ENCODE assay signal across 1 cellular context in the genomic region with DNA sequence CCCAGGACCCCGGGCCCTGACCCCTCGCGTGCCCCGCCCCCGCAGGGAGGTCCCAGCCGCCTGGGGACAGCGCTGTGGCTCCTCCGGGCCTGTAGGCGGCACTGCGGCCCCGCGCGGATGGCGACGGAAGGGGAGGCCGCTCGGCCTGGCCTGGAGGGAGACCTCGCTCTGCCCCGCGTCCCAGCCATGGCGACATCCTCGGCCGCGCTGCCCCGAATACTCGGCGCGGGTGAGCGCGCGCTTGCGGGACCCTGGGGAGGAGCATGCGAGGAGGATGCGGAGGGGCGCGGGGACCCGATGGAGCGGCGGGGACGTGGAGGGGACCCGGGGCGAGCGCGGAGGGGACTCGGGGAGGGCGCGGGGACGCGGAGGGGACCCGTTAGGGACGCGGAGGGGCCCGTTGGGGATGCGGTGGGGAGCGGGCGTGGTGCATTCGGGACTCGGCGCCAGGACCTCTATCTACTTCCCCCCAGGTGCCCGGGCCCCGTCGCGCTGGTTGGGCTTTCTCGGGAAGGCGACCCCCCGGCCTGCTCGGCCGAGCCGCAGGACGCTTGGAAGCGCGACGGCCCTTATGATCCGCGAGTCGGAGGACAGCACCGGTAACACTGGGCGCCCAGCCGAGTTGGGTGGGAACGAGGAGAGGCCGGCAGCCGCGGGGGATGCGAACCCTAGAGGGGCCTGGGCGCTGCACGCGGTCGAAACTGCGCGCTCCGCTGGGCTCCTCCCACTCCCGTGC.
TF ChIP-seq lines count a peak whose summit lies in the region.

A gene (plus strand): TSS at position 158 of the 736 bp plus-strand sequence. CDS start 29 bp downstream, at position 187.

TF ChIP-seq in K562, 482 proteins besides CTCF, POLR2A, EP300 and RAD21 (continued from another document and continues in another):
- peak; percentile 89 for TF ChIP-seq RBFOX2 (IDR thresholded peaks at IDR 0.05; ENCODE audit: low read depth, low read length)
- TF ChIP-seq PRMT5 (CRISPR knock-in tag; IDR thresholded peaks at IDR 0.05): 0 out of 2 replicates have a peak, but pooled peaks have one; percentile 14
- TF ChIP-seq, protein P1, sequence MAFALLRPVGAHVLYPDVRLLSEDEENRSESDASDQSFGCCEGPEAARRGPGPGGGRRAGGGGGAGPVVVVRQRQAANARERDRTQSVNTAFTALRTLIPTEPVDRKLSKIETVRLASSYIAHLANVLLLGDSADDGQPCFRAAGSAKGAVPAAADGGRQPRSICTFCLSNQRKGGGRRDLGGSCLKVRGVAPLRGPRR (CRISPR knock-in tag; IDR thresholded peaks at IDR 0.05): no peak
- TF ChIP-seq RNF2 (IDR thresholded peaks at IDR 0.05): 0 out of 2 replicates have a peak, but pooled peaks have one; percentile 35
- peak in 1 of 2 experiments; percentile 61; a peak in 1 of 4 replicates for TF ChIP-seq RCOR1 (IDR thresholded peaks at IDR 0.05; ENCODE audit: borderline replicate concordance in 1 of 2, low read depth in 2 of 2, low read length in 2 of 2)
- TF ChIP-seq KAT7 (CRISPR knock-in tag; IDR thresholded peaks at IDR 0.05; ENCODE audit: borderline replicate concordance): no peak
- TF ChIP-seq, protein P2, sequence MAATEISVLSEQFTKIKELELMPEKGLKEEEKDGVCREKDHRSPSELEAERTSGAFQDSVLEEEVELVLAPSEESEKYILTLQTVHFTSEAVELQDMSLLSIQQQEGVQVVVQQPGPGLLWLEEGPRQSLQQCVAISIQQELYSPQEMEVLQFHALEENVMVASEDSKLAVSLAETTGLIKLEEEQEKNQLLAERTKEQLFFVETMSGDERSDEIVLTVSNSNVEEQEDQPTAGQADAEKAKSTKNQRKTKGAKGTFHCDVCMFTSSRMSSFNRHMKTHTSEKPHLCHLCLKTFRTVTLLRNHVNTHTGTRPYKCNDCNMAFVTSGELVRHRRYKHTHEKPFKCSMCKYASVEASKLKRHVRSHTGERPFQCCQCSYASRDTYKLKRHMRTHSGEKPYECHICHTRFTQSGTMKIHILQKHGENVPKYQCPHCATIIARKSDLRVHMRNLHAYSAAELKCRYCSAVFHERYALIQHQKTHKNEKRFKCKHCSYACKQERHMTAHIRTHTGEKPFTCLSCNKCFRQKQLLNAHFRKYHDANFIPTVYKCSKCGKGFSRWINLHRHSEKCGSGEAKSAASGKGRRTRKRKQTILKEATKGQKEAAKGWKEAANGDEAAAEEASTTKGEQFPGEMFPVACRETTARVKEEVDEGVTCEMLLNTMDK (IDR thresholded peaks at IDR 0.05; ENCODE audit: borderline replicate concordance, insufficient read depth, low read depth, low read length, poor library complexity, severe bottlenecking): peak; percentile 95
- TF ChIP-seq POLR2B (IDR thresholded peaks at IDR 0.05; ENCODE audit: low read depth, partially characterized antibody): peak; percentile 83
- TF ChIP-seq NFRKB (IDR thresholded peaks at IDR 0.05; ENCODE audit: low read depth): 0 out of 2 replicates have a peak, but pooled peaks have one; percentile 57
- TF ChIP-seq ZNF584 (CRISPR knock-in tag; IDR thresholded peaks at IDR 0.05; ENCODE audit: low read depth): no peak
- TF ChIP-seq, protein P3, sequence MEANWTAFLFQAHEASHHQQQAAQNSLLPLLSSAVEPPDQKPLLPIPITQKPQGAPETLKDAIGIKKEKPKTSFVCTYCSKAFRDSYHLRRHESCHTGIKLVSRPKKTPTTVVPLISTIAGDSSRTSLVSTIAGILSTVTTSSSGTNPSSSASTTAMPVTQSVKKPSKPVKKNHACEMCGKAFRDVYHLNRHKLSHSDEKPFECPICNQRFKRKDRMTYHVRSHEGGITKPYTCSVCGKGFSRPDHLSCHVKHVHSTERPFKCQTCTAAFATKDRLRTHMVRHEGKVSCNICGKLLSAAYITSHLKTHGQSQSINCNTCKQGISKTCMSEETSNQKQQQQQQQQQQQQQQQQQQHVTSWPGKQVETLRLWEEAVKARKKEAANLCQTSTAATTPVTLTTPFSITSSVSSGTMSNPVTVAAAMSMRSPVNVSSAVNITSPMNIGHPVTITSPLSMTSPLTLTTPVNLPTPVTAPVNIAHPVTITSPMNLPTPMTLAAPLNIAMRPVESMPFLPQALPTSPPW (CRISPR knock-in tag; IDR thresholded peaks at IDR 0.05): peak; percentile 41; the same call in 1 of the 2 replicates
- TF ChIP-seq, protein P4, sequence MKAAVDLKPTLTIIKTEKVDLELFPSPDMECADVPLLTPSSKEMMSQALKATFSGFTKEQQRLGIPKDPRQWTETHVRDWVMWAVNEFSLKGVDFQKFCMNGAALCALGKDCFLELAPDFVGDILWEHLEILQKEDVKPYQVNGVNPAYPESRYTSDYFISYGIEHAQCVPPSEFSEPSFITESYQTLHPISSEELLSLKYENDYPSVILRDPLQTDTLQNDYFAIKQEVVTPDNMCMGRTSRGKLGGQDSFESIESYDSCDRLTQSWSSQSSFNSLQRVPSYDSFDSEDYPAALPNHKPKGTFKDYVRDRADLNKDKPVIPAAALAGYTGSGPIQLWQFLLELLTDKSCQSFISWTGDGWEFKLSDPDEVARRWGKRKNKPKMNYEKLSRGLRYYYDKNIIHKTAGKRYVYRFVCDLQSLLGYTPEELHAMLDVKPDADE (conservative IDR thresholded peaks at IDR 0.05; ENCODE audit: control insufficient read depth, low read depth, low read length): peak; percentile 60; the same call in 1 of the 2 replicates
- TF ChIP-seq, protein P5, sequence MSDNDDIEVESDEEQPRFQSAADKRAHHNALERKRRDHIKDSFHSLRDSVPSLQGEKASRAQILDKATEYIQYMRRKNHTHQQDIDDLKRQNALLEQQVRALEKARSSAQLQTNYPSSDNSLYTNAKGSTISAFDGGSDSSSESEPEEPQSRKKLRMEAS (CRISPR knock-in tag; IDR thresholded peaks at IDR 0.05): peak; percentile 84
- TF ChIP-seq, protein P6, sequence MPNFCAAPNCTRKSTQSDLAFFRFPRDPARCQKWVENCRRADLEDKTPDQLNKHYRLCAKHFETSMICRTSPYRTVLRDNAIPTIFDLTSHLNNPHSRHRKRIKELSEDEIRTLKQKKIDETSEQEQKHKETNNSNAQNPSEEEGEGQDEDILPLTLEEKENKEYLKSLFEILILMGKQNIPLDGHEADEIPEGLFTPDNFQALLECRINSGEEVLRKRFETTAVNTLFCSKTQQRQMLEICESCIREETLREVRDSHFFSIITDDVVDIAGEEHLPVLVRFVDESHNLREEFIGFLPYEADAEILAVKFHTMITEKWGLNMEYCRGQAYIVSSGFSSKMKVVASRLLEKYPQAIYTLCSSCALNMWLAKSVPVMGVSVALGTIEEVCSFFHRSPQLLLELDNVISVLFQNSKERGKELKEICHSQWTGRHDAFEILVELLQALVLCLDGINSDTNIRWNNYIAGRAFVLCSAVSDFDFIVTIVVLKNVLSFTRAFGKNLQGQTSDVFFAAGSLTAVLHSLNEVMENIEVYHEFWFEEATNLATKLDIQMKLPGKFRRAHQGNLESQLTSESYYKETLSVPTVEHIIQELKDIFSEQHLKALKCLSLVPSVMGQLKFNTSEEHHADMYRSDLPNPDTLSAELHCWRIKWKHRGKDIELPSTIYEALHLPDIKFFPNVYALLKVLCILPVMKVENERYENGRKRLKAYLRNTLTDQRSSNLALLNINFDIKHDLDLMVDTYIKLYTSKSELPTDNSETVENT (CRISPR knock-in tag; IDR thresholded peaks at IDR 0.05): peak; percentile 98
- no peak for TF ChIP-seq RBM22 (IDR thresholded peaks at IDR 0.05; ENCODE audit: low read depth, low read length, poor library complexity, severe bottlenecking)
- peak; percentile 64; the same call in 1 of the 2 replicates for TF ChIP-seq TARDBP (IDR thresholded peaks at IDR 0.05)
- peak; percentile 80 for TF ChIP-seq PHF20 (IDR thresholded peaks at IDR 0.05; ENCODE audit: partially characterized antibody)
- TF ChIP-seq SIN3A (IDR thresholded peaks at IDR 0.05; ENCODE audit: borderline replicate concordance in 2 of 2, control insufficient read depth in 1 of 2, low read depth in 2 of 2, low read length in 2 of 2): peak; percentile 54 to 76; a peak in 1 of 4 replicates
- TF ChIP-seq CCNT2 (IDR thresholded peaks at IDR 0.05; ENCODE audit: borderline replicate concordance, extremely low read depth, insufficient read length, low read depth, low read length): peak; percentile 68
- TF ChIP-seq POLR2G (IDR thresholded peaks at IDR 0.05; ENCODE audit: low read depth, low read length): peak; percentile 92
- TF ChIP-seq, protein P7, sequence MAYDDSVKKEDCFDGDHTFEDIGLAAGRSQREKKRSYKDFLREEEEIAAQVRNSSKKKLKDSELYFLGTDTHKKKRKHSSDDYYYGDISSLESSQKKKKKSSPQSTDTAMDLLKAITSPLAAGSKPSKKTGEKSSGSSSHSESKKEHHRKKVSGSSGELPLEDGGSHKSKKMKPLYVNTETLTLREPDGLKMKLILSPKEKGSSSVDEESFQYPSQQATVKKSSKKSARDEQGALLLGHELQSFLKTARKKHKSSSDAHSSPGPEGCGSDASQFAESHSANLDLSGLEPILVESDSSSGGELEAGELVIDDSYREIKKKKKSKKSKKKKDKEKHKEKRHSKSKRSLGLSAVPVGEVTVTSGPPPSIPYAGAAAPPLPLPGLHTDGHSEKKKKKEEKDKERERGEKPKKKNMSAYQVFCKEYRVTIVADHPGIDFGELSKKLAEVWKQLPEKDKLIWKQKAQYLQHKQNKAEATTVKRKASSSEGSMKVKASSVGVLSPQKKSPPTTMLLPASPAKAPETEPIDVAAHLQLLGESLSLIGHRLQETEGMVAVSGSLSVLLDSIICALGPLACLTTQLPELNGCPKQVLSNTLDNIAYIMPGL (CRISPR knock-in tag; IDR thresholded peaks at IDR 0.05): 0 out of 2 replicates have a peak, but pooled peaks have one; percentile 34
- 0 out of 2 replicates have a peak, but pooled peaks have one; percentile 26 for TF ChIP-seq ILF3 (IDR thresholded peaks at IDR 0.05; ENCODE audit: borderline replicate concordance)
- TF ChIP-seq, protein P8, sequence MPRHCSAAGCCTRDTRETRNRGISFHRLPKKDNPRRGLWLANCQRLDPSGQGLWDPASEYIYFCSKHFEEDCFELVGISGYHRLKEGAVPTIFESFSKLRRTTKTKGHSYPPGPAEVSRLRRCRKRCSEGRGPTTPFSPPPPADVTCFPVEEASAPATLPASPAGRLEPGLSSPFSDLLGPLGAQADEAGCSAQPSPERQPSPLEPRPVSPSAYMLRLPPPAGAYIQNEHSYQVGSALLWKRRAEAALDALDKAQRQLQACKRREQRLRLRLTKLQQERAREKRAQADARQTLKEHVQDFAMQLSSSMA (CRISPR knock-in tag; IDR thresholded peaks at IDR 0.05): no peak
- TF ChIP-seq ZC3H4 (CRISPR knock-in tag; IDR thresholded peaks at IDR 0.05; ENCODE audit: borderline replicate concordance): no peak; the same call in 1 of the 2 replicates
- TF ChIP-seq, protein P9, sequence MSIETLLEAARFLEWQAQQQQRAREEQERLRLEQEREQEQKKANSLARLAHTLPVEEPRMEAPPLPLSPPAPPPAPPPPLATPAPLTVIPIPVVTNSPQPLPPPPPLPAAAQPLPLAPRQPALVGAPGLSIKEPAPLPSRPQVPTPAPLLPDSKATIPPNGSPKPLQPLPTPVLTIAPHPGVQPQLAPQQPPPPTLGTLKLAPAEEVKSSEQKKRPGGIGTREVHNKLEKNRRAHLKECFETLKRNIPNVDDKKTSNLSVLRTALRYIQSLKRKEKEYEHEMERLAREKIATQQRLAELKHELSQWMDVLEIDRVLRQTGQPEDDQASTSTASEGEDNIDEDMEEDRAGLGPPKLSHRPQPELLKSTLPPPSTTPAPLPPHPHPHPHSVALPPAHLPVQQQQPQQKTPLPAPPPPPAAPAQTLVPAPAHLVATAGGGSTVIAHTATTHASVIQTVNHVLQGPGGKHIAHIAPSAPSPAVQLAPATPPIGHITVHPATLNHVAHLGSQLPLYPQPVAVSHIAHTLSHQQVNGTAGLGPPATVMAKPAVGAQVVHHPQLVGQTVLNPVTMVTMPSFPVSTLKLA (conservative IDR thresholded peaks at IDR 0.05): peak in 1 of 2 experiments; percentile 82
- 0 out of 2 replicates have a peak, but pooled peaks have one; percentile 6 for TF ChIP-seq MXI1 (IDR thresholded peaks at IDR 0.05; ENCODE audit: low read depth, low read length)
- TF ChIP-seq NELFE (IDR thresholded peaks at IDR 0.05; ENCODE audit: insufficient read depth, insufficient read length): no peak
- TF ChIP-seq PTRF (tag; IDR thresholded peaks at IDR 0.05): no peak
- TF ChIP-seq ARNT (IDR thresholded peaks at IDR 0.05): no peak
- TF ChIP-seq ZNF77 (CRISPR knock-in tag; IDR thresholded peaks at IDR 0.05): no peak
- TF ChIP-seq XRCC5 (IDR thresholded peaks at IDR 0.05; ENCODE audit: low read depth, low read length): peak; percentile 79
- TF ChIP-seq, protein P10, sequence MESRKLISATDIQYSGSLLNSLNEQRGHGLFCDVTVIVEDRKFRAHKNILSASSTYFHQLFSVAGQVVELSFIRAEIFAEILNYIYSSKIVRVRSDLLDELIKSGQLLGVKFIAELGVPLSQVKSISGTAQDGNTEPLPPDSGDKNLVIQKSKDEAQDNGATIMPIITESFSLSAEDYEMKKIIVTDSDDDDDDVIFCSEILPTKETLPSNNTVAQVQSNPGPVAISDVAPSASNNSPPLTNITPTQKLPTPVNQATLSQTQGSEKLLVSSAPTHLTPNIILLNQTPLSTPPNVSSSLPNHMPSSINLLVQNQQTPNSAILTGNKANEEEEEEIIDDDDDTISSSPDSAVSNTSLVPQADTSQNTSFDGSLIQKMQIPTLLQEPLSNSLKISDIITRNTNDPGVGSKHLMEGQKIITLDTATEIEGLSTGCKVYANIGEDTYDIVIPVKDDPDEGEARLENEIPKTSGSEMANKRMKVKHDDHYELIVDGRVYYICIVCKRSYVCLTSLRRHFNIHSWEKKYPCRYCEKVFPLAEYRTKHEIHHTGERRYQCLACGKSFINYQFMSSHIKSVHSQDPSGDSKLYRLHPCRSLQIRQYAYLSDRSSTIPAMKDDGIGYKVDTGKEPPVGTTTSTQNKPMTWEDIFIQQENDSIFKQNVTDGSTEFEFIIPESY (CRISPR knock-in tag; IDR thresholded peaks at IDR 0.05): no peak; the same call in 1 of the 2 replicates
- peak; percentile 93 for TF ChIP-seq MYC (IDR thresholded peaks at IDR 0.05; ENCODE audit: low read depth, low read length)
- TF ChIP-seq MYC (CRISPR knock-in tag; IDR thresholded peaks at IDR 0.05; ENCODE audit: borderline replicate concordance, low read depth): peak; percentile 85
- TF ChIP-seq SIX5 (IDR thresholded peaks at IDR 0.05; ENCODE audit: borderline replicate concordance in 1 of 2, insufficient read depth in 1 of 2, low read depth in 1 of 2, low read length in 2 of 2): peak in 1 of 2 experiments; percentile 19; a peak in 1 of 4 replicates
- TF ChIP-seq MBD2 (IDR thresholded peaks at IDR 0.05; ENCODE audit: borderline replicate concordance, low read depth): peak; percentile 41; the same call in 1 of the 2 replicates
